In genomic region chr6:21984551-21984950, GRCh38 we compare ENCODE assay signal across 1 cellular context.
TF ChIP-seq lines count a peak whose summit lies in the region.

No MANE protein-coding gene starts in this region.

TF ChIP-seq in SK-N-SH treated with all-trans-retinoic acid at 6 μM for 48 hours, 23 proteins besides CTCF, POLR2A, EP300 and RAD21 (continued from another document):
- no peak for TF ChIP-seq CSRNP3 (CRISPR knock-in tag; IDR thresholded peaks at IDR 0.05)
- TF ChIP-seq ZNF70 (CRISPR knock-in tag; IDR thresholded peaks at IDR 0.05), result no peak
- no peak for TF ChIP-seq ZFP30 (CRISPR knock-in tag; IDR thresholded peaks at IDR 0.05)
- TF ChIP-seq CSDC2 (CRISPR knock-in tag; IDR thresholded peaks at IDR 0.05), result no peak
